ENCODE assay signal across 10 cellular contexts in genomic region chr5:10364186-10364689, GRCh38. TPM values are rescaled to one million over a fixed set of nuclear protein-coding genes. Genes with fewer than 3 reads are reported as not detected.
DNase-seq lines count a peak whose midpoint lies in the region; ATAC-seq, FAIRE-seq and TF ChIP-seq lines count a peak whose summit lies in the region.
"Had no signal": no experiment of that assay in that cellular context is flagged by ENCODE, and none has a peak within 500 bp of the region (broad histone marks: within the 10 kb centered on the region; RNA-seq: fewer than 3 reads in every experiment).

No MANE protein-coding gene starts in this region.

- no peak overlapping the region for H3K4me3 Mint-ChIP-seq in activated CD8-positive, alpha-beta memory T cell treated with anti-CD3 and anti-CD28 coated beads, Interleukin-2, amount 10 ng/mL, durations not matched to agents 7 days and 5 days
- H3K4me3 Mint-ChIP-seq in astrocyte (ENCODE audit: unreplicated experiment), result no peak overlapping the region

- H3K4me1 ChIP-seq in astrocyte (ENCODE audit: insufficient read depth, low read length) (peaks cover 9% of the 10 kb centered on the region), vagina (peaks cover 40% of the 10 kb centered on the region)

- H3K9ac ChIP-seq in astrocyte (ENCODE audit: low read length), result no peak overlapping the region

- no peak overlapping the region for H3K27ac Mint-ChIP-seq in activated CD8-positive, alpha-beta memory T cell treated with anti-CD3 and anti-CD28 coated beads, Interleukin-2, amount 10 ng/mL, durations not matched to agents 7 days and 5 days
- peak overlapping the region; percentile 6 for H3K27ac Mint-ChIP-seq in astrocyte (ENCODE audit: unreplicated experiment)

- no peak for DNase-seq in activated CD8-positive, alpha-beta memory T cell treated with anti-CD3 and anti-CD28 coated beads, Interleukin-2, amount 10 ng/mL, durations not matched to agents 7 days and 5 days
- DNase-seq in activated CD8-positive, alpha-beta memory T cell treated with anti-CD3 and anti-CD28 coated beads for 24 hours, result no peak
- DNase-seq in M059J (ENCODE audit: low read depth) (peak; percentile 26), astrocyte (ENCODE audit: low read depth) (no peak), retinal pigment epithelial cell (ENCODE audit: low read depth) (no peak), vagina (ENCODE audit: extremely low spot score in 2 of 2) (no peak), GM20000 (ENCODE audit: low spot score) (no peak)
- DNase-seq: cerebellar nuclear complex had no signal

- H3K27ac ChIP-seq in astrocyte (ENCODE audit: low read depth, low read length) (no peak overlapping the region), vagina (no peak overlapping the region)

- H3K4me2 ChIP-seq in astrocyte (ENCODE audit: low read length), result no peak overlapping the region

- intact Hi-C loops in vagina (cut with DNase I), result no loop called here

- no peak for TF ChIP-seq CTCF in astrocyte (IDR thresholded peaks at IDR 0.05; ENCODE audit: insufficient read depth, low read depth, low read length)
- peak; percentile 30 for TF ChIP-seq CTCF in retinal pigment epithelial cell (conservative IDR thresholded peaks at IDR 0.05; ENCODE audit: low read depth, low read length)
- TF ChIP-seq CTCF in vagina (IDR thresholded peaks at IDR 0.05), result no peak
- TF ChIP-seq CTCF in GM20000 (IDR thresholded peaks at IDR 0.05; ENCODE audit: extremely low read depth, missing control alignments), result no peak

- H3K27me3 ChIP-seq in astrocyte (ENCODE audit: insufficient read depth, low read length) (no peaks in the 10 kb centered on the region), vagina (no peaks in the 10 kb centered on the region)

- H3K79me2 ChIP-seq in astrocyte (ENCODE audit: insufficient read depth, low read length), result peaks cover 100% of the 10 kb centered on the region

- H3K27me3 Mint-ChIP-seq in activated CD8-positive, alpha-beta memory T cell treated with anti-CD3 and anti-CD28 coated beads, Interleukin-2, amount 10 ng/mL, durations not matched to agents 7 days and 5 days, result no peaks in the 10 kb centered on the region
- H3K27me3 Mint-ChIP-seq in astrocyte (ENCODE audit: low read depth, unreplicated experiment), result no peaks in the 10 kb centered on the region
- H3K27me3 Mint-ChIP-seq: CD4-positive, alpha-beta memory T cell had no signal

- CTCF ChIA-PET in activated CD8-positive, alpha-beta memory T cell treated with anti-CD3 and anti-CD28 coated beads, Interleukin-2, amount 10 ng/mL, durations not matched to agents 7 days and 5 days (lab: Charles Lee), result interaction anchor here (0.5 to 1.7 kb wide), 8 partner anchors 11 to 264 kb away, joined by 3 to 14 read pairs (median 3); partner anchors contain the start of gene MARCHF6

- H3K4me3 ChIP-seq in astrocyte (ENCODE audit: insufficient read depth, low read depth, low read length) (no peak overlapping the region), retinal pigment epithelial cell (ENCODE audit: low read length) (no peak overlapping the region), vagina (no peak overlapping the region)

- H3K36me3 ChIP-seq in astrocyte (ENCODE audit: insufficient read depth, low read length), result no peaks in the 10 kb centered on the region
- H3K36me3 ChIP-seq in vagina, result no peaks in the 10 kb centered on the region

- ATAC-seq in activated CD8-positive, alpha-beta memory T cell treated with anti-CD3 and anti-CD28 coated beads, Interleukin-2, amount 10 ng/mL, durations not matched to agents 7 days and 5 days, result peak; percentile 47
- no peak for ATAC-seq in GM19351 (IDR thresholded peaks at IDR 0.05; ENCODE audit: unreplicated experiment)

- H3K9me3 ChIP-seq in astrocyte (ENCODE audit: insufficient read depth, low read depth, low read length) (no peaks in the 10 kb centered on the region), vagina (no peaks in the 10 kb centered on the region)

- H2AFZ ChIP-seq in astrocyte (ENCODE audit: low read depth, low read length), result no peak overlapping the region

- no peaks in the 10 kb centered on the region for H3K9me3 Mint-ChIP-seq in activated CD8-positive, alpha-beta memory T cell treated with anti-CD3 and anti-CD28 coated beads, Interleukin-2, amount 10 ng/mL, durations not matched to agents 7 days and 5 days (ENCODE audit: low read depth)
- H3K9me3 Mint-ChIP-seq in astrocyte (ENCODE audit: unreplicated experiment), result no peaks in the 10 kb centered on the region
- H3K9me3 Mint-ChIP-seq: CD4-positive, alpha-beta memory T cell had no signal

- peaks cover 20% of the 10 kb centered on the region for H3K4me1 Mint-ChIP-seq in activated CD8-positive, alpha-beta memory T cell treated with anti-CD3 and anti-CD28 coated beads, Interleukin-2, amount 10 ng/mL, durations not matched to agents 7 days and 5 days
- peaks cover 17% of the 10 kb centered on the region for H3K4me1 Mint-ChIP-seq in astrocyte (ENCODE audit: low read depth, unreplicated experiment)

- H4K20me1 ChIP-seq in astrocyte (ENCODE audit: insufficient read depth, low read length), result peaks cover 88% of the 10 kb centered on the region

- no peak for FAIRE-seq in astrocyte (lab: Jason Lieb, UNC)

- no peak for TF ChIP-seq POLR2A in vagina (IDR thresholded peaks at IDR 0.05)

- peaks cover 12% of the 10 kb centered on the region for H3K36me3 Mint-ChIP-seq in activated CD8-positive, alpha-beta memory T cell treated with anti-CD3 and anti-CD28 coated beads, Interleukin-2, amount 10 ng/mL, durations not matched to agents 7 days and 5 days
- peaks cover 2% of the 10 kb centered on the region for H3K36me3 Mint-ChIP-seq in astrocyte (ENCODE audit: low read depth, unreplicated experiment)

RNA-seq across cellular contexts. Expression of gene MARCHF6, which starts 10.7 kb away (rescaled TPM):
- 10 to 100 TPM; 88.5 to 89.9 TPM for total RNA-seq in activated CD8-positive, alpha-beta memory T cell treated with anti-CD3 and anti-CD28 coated beads, Interleukin-2, amount 10 ng/mL, durations not matched to agents 7 days and 5 days
- total RNA-seq in M059J (2014; rRNA removed; shearing (Covaris generic)), result 37.9 and 59.1 TPM in 2 replicates
- total RNA-seq in astrocyte (139 and 142 TPM in 2 replicates), vagina (68.8 TPM)

RNA-seq across cellular contexts. Expression of gene CMBL, which starts 56.5 kb away (rescaled TPM):
- total RNA-seq in activated CD8-positive, alpha-beta memory T cell treated with anti-CD3 and anti-CD28 coated beads, Interleukin-2, amount 10 ng/mL, durations not matched to agents 7 days and 5 days, result 1 to 10 TPM; 2.7 to 3.2 TPM
- 6.6 and 11.4 TPM in 2 replicates for total RNA-seq in M059J (2014; rRNA removed; shearing (Covaris generic))
- total RNA-seq in astrocyte (32.6 and 39.7 TPM in 2 replicates), vagina (5.9 TPM)
